In genomic region chr19:7051421-7051820, GRCh38 we compare ENCODE assay signal across 6 cellular contexts. TPM values are rescaled to one million over a fixed set of nuclear protein-coding genes. Genes with fewer than 3 reads are reported as not detected.
"Had no signal": no experiment of that assay in that cellular context is flagged by ENCODE, and none has a peak within 500 bp of the region (broad histone marks: within the 10 kb centered on the region; RNA-seq: fewer than 3 reads in every experiment).

No MANE protein-coding gene starts in this region.

RNA-seq across cellular contexts. Expression of gene MBD3L2, which starts 2.3 kb away (rescaled TPM):
- total RNA-seq: HepG2, HT-29, HT1080, IMR-90, K562 had no signal
- polyA plus RNA-seq: HepG2, IgD-negative memory B cell, IMR-90, K562 had no signal

RNA-seq across cellular contexts. Expression of gene MBD3L3, which starts 7.1 kb away (rescaled TPM):
- total RNA-seq: HepG2, HT-29, HT1080, IMR-90, K562 had no signal
- polyA plus RNA-seq: HepG2, IgD-negative memory B cell, IMR-90, K562 had no signal

RNA-seq across cellular contexts. Expression of gene MBD3L4, which starts 11.4 kb away (rescaled TPM):
- total RNA-seq: HepG2, HT-29, HT1080, IMR-90, K562 had no signal
- polyA plus RNA-seq: HepG2, IgD-negative memory B cell, IMR-90, K562 had no signal

RNA-seq across cellular contexts. Expression of gene MBD3L5, which starts 21.0 kb away (rescaled TPM):
- total RNA-seq: HepG2, HT-29, HT1080, IMR-90, K562 had no signal
- polyA plus RNA-seq: HepG2, IgD-negative memory B cell, IMR-90, K562 had no signal
